ENCODE assay signal across 8 cellular contexts in genomic region chr3:23944861-23945652, GRCh38. TPM values are rescaled to one million over a fixed set of nuclear protein-coding genes. Genes with fewer than 3 reads are reported as not detected.
DNase-seq lines count a peak whose midpoint lies in the region; ATAC-seq and TF ChIP-seq lines count a peak whose summit lies in the region.

NR1D2 (plus strand) TSS chr3:23945286; CDS start chr3:23945579, 293 bp downstream.

- H3K9ac ChIP-seq in NT2/D1 (ENCODE audit: insufficient read length, low read depth): peak within 1 kb of the TSS; percentile 91

- peaks cover 5% of the 10 kb centered on the region for H3K36me3 Mint-ChIP-seq in CD8-positive, alpha-beta T cell

- H3K4me1 ChIP-seq in CD8-positive, alpha-beta T cell (ENCODE audit: insufficient read depth, low read length): peaks cover 36% of the 10 kb centered on the region
- no peaks in the 10 kb centered on the region for H3K4me1 ChIP-seq in NT2/D1 (ENCODE audit: insufficient read depth, insufficient read length)

- H3K27me3 Mint-ChIP-seq in CD8-positive, alpha-beta T cell (ENCODE audit: low read depth): no peaks in the 10 kb centered on the region

- H3K36me3 ChIP-seq in CD8-positive, alpha-beta T cell (ENCODE audit: insufficient read depth, low read length): no peaks in the 10 kb centered on the region
- no peaks in the 10 kb centered on the region for H3K36me3 ChIP-seq in NT2/D1 (ENCODE audit: insufficient read depth, insufficient read length, low read length)

- H3K27me3 ChIP-seq in CD8-positive, alpha-beta T cell (ENCODE audit: insufficient read depth, low read length): no peaks in the 10 kb centered on the region
- H3K27me3 ChIP-seq in NT2/D1 (ENCODE audit: insufficient read depth, insufficient read length): no peaks in the 10 kb centered on the region

- POLR2A ChIA-PET in CD8-positive, alpha-beta T cell (lab: Charles Lee): interaction anchor here (1.0 to 3.5 kb wide), 3 partner anchors 20 to 28 kb away, joined by 3 to 51 read pairs (median 30); partner anchors contain the start of genes NKIRAS1 and RPL15

- H3K4me1 Mint-ChIP-seq in CD8-positive, alpha-beta T cell (ENCODE audit: low read depth): peaks cover 37% of the 10 kb centered on the region

- H3K9me3 Mint-ChIP-seq in CD8-positive, alpha-beta T cell: no peaks in the 10 kb centered on the region

- peak within 1 kb of the TSS; percentile 89 for H3K27ac ChIP-seq in CD8-positive, alpha-beta T cell (ENCODE audit: low read depth, low read length)
- H3K27ac ChIP-seq in epithelial cell of prostate: peak within 1 kb of the TSS; percentile 85

- H3K9me3 ChIP-seq in CD8-positive, alpha-beta T cell (ENCODE audit: low read length): no peaks in the 10 kb centered on the region
- H3K9me3 ChIP-seq in NT2/D1 (ENCODE audit: insufficient read depth, low read length): no peaks in the 10 kb centered on the region

- peak; percentile 63 to 88 (median 79) for DNase-seq in CD8-positive, alpha-beta T cell
- DNase-seq in NT2/D1 (ENCODE audit: low read depth, low spot score) (peak; percentile 84), activated T-cell treated with anti-CD3 and anti-CD28 coated beads for 4 hours (peak; percentile 58), epithelial cell of prostate (ENCODE audit: low read depth, low spot score) (no peak), mucosa of gallbladder (ENCODE audit: low spot score) (peak; percentile 83)
- peak; percentile 74 for DNase-seq in stimulated activated CD8-positive, alpha-beta memory T cell treated with anti-CD3 and anti-CD28 coated beads, Interleukin-4, amount 100 ng/mL, for 24 hours (ENCODE audit: low read depth)

- CTCF ChIA-PET in CD8-positive, alpha-beta T cell (lab: Charles Lee): interaction anchor here (1.3 kb wide), 1 partner anchor 27 kb away, joined by 5 read pairs; no protein-coding TSS in a partner anchor

- H3K4me3 Mint-ChIP-seq in CD8-positive, alpha-beta T cell: peak within 1 kb of the TSS; percentile 86

- H3K4me3 ChIP-seq in CD8-positive, alpha-beta T cell (ENCODE audit: low read depth, low read length): peak within 1 kb of the TSS; percentile 95
- peak within 1 kb of the TSS; percentile 78 for H3K4me3 ChIP-seq in NT2/D1 (ENCODE audit: insufficient read length, low read depth)

- peak within 1 kb of the TSS; percentile 86 for H3K27ac Mint-ChIP-seq in CD8-positive, alpha-beta T cell

- peak; percentile 47 for ATAC-seq in CD8-positive, alpha-beta T cell
- peak; percentile 57 for ATAC-seq in GM19351 (IDR thresholded peaks at IDR 0.05; ENCODE audit: unreplicated experiment)
- ATAC-seq in HG03460 (IDR thresholded peaks at IDR 0.05; ENCODE audit: unreplicated experiment): peak; percentile 54

- TF ChIP-seq CTCF in CD8-positive, alpha-beta T cell (IDR thresholded peaks at IDR 0.05): no peak

- intact Hi-C loops in CD8-positive, alpha-beta T cell (cut with DNase I, micrococcal nuclease): loop anchor here (1.0 to 10.0 kb wide), 5 partner anchors 28 to 1840 kb away; partner anchors contain the start of genes RPL15 (in 2 of the 2), UBE2E2 (in 2 of the 2), NGLY1 (in 1 of the 2) and UBE2E1 (in 1 of the 2)

RNA-seq across cellular contexts. Expression of gene NR1D2, which starts in this region (rescaled TPM):
- 100 to 1,000 TPM; 126 to 129 TPM for total RNA-seq in CD8-positive, alpha-beta T cell
- total RNA-seq in mucosa of gallbladder: 51.8 TPM
